Comparison of ENCODE assay signal across 8 cellular contexts in the genomic region with DNA sequence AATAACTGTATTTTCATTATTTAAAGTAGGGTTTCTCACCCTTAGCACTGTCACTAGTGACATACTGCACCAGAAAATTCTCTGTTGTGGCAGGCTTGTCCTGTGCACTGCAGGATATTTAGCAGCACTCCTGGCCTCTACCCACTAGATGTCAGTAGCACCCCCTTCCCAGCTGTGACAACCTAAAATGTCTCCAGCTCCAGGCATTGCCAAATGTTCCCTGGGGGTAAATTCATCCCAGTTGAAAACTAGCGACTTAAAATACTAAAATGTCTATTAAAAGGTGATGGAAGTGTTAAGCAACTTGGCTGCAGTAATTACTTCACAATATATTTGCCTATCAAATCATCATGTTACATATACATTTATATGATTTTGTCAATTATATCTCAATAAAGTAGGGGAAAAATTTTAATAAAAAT.
DNase-seq lines count a peak whose midpoint lies in the region; ATAC-seq lines count a peak whose summit lies in the region.

No MANE protein-coding gene starts in this region.

- H3K4me1 Mint-ChIP-seq in effector memory CD8-positive, alpha-beta T cell (ENCODE audit: low read depth in 2 of 2): peaks cover 9 to 21% of the 10 kb centered on the region in 2 donors

- no peak overlapping the region for H3K4me3 Mint-ChIP-seq in effector memory CD8-positive, alpha-beta T cell

- DNase-seq in NK-92 treated with Interleukin-12 subunit alpha and Interleukin-12 subunit beta, amount 100 ng/mL, for 24 hours (lab: John Stamatoyannopoulos, UW): peak; percentile 14
- DNase-seq in NK-92 (lab: John Stamatoyannopoulos, UW; ENCODE audit: unreplicated experiment) (no peak), NCI-H526 treated with DMSO at 0.1 percent for 48 hours (lab: John Stamatoyannopoulos, UW) (peak; percentile 6), midbrain (lab: John Stamatoyannopoulos, UW) (peak; percentile 64)
- peak; percentile 9 to 52 for DNase-seq in activated CD4-positive, alpha-beta T cell treated with anti-CD3 and anti-CD28 coated beads, Interleukin-2, amount 50 U/mL, for 24 hours (ENCODE audit: low read depth in 1 of 2, low spot score in 1 of 2)
- peak; percentile 52 to 64 (median 62) for DNase-seq in effector memory CD8-positive, alpha-beta T cell
- DNase-seq in stimulated activated CD8-positive, alpha-beta memory T cell treated with anti-CD3 and anti-CD28 coated beads, Interleukin-4, amount 100 ng/mL, for 4 hours (ENCODE audit: low read depth in 2 of 2, low spot score in 1 of 2): peak; percentile 17 to 20

- peak; percentile 82 for ATAC-seq in HG03342 (IDR thresholded peaks at IDR 0.05; ENCODE audit: unreplicated experiment)
- peak; percentile 95 for ATAC-seq in effector memory CD8-positive, alpha-beta T cell (replicated peaks)

- no peak overlapping the region for H3K27ac Mint-ChIP-seq in effector memory CD8-positive, alpha-beta T cell

- no peaks in the 10 kb centered on the region for H3K27me3 Mint-ChIP-seq in effector memory CD8-positive, alpha-beta T cell

- no peaks in the 10 kb centered on the region for H3K9me3 Mint-ChIP-seq in effector memory CD8-positive, alpha-beta T cell

- H3K36me3 Mint-ChIP-seq in effector memory CD8-positive, alpha-beta T cell (ENCODE audit: insufficient read depth): peaks cover 67% of the 10 kb centered on the region
